In genomic region chr2:214591359-214591758, GRCh38 we compare ENCODE assay signal across 1 cellular context.
TF ChIP-seq lines count a peak whose summit lies in the region.

No MANE protein-coding gene starts in this region.

TF ChIP-seq in GM23338, 12 proteins besides CTCF, POLR2A, EP300 and RAD21 (continued from another document):
- no peak for TF ChIP-seq ZNF462 (CRISPR knock-in tag; IDR thresholded peaks at IDR 0.05)
- TF ChIP-seq CREB1 (CRISPR knock-in tag; IDR thresholded peaks at IDR 0.05; ENCODE audit: low read depth): no peak
- TF ChIP-seq STAT1 (IDR thresholded peaks at IDR 0.05; ENCODE audit: unreplicated experiment): no peak
- no peak for TF ChIP-seq EZH2phosphoT487 (IDR thresholded peaks at IDR 0.05; ENCODE audit: unreplicated experiment)
- no peak for TF ChIP-seq NANOG (IDR thresholded peaks at IDR 0.05; ENCODE audit: borderline replicate concordance)
- TF ChIP-seq ZNF331 (CRISPR knock-in tag; IDR thresholded peaks at IDR 0.05; ENCODE audit: low read depth): no peak
- no peak for TF ChIP-seq EZH2 (IDR thresholded peaks at IDR 0.05; ENCODE audit: low read depth, unreplicated experiment)
- no peak for TF ChIP-seq ETS1 (IDR thresholded peaks at IDR 0.05)
- TF ChIP-seq ZNF114 (CRISPR knock-in tag; IDR thresholded peaks at IDR 0.05): no peak
- TF ChIP-seq JUNB (IDR thresholded peaks at IDR 0.05; ENCODE audit: unreplicated experiment): no peak
